ENCODE assay signal across 21 cellular contexts in the genomic region with DNA sequence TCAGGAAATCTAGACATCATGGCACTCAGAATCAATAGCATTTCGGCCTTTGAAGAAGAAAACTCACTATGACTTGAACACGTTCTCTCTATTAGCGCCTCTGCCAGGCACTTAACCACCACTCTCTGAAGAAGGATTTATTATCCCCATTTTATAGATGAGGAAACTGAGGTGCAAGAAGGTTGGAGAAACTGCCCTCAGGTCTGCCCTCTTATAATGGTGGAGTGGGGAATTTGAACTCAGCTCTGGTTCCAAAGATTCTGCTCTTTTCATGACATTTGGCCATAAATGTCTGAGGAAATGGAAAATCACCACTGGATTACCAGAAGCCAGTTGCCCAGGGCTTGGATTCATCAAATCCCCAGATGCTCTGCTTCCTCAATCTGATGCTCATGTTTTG.
"Had no signal": no experiment of that assay in that cellular context is flagged by ENCODE, and none has a peak within 500 bp of the region (broad histone marks: within the 10 kb centered on the region; RNA-seq: fewer than 3 reads in every experiment).

No MANE protein-coding gene starts in this region.

- H3K9me3 ChIP-seq: gastroesophageal sphincter, heart right ventricle, ovary, transverse colon had no signal

- H3K27ac ChIP-seq: brain microvascular endothelial cell had no signal

- H3K9me3 Mint-ChIP-seq: activated B cell treated with CpG ODN at 0.5 μM for 24 hours; activated CD8-positive, alpha-beta T cell treated with anti-CD3 and anti-CD28 coated beads for 36 hours; activated naive CD4-positive, alpha-beta T cell treated with anti-CD3 and anti-CD28 coated beads for 36 hours; activated T-helper 2 cell treated with anti-CD3 and anti-CD28 coated beads, Interferon-gamma antibody, Interleukin-2, Interleukin-4, amounts not matched to agents 10 μg/mL and 5 μg/mL and 100 μg/mL, durations not matched to agents 14 hours and 24 hours and 36 hours; natural killer cell had no signal

- H3K27me3 ChIP-seq: brain microvascular endothelial cell, gastroesophageal sphincter, heart right ventricle, ovary, transverse colon had no signal

- H3K27ac Mint-ChIP-seq: activated B cell treated with CpG ODN at 0.5 μM for 24 hours; activated CD8-positive, alpha-beta T cell treated with anti-CD3 and anti-CD28 coated beads for 36 hours; activated naive CD4-positive, alpha-beta T cell treated with anti-CD3 and anti-CD28 coated beads for 36 hours; activated T-helper 2 cell treated with anti-CD3 and anti-CD28 coated beads, Interferon-gamma antibody, Interleukin-2, Interleukin-4, amounts not matched to agents 10 μg/mL and 5 μg/mL and 100 μg/mL, durations not matched to agents 14 hours and 24 hours and 36 hours; immature natural killer cell; natural killer cell had no signal

- DNase-seq: activated B cell treated with CpG ODN at 0.5 μM for 24 hours; activated CD4-positive, alpha-beta T cell treated with anti-CD3 and anti-CD28 coated beads for 48 hours; activated CD8-positive, alpha-beta T cell treated with anti-CD3 and anti-CD28 coated beads for 36 hours; activated naive CD4-positive, alpha-beta T cell treated with anti-CD3 and anti-CD28 coated beads for 36 hours; activated T-cell treated with anti-CD3 and anti-CD28 coated beads, Interleukin-2, amount 50 U/mL, for 1 hour; anterior cingulate cortex; brain microvascular endothelial cell; effector CD4-positive, alpha-beta T cell; heart right ventricle; immature natural killer cell; kidney glomerular epithelial cell; mesendoderm; natural killer cell; ovary; stimulated activated CD4-positive, alpha-beta T cell treated with anti-CD3 and anti-CD28 coated beads, Interleukin-2, amount 100 ng/mL, for 24 hours; stimulated activated naive CD8-positive, alpha-beta T cell treated with anti-CD3 and anti-CD28 coated beads, Interleukin-15, Interleukin-2, amounts not matched to agents 100 U/mL and 50 U/mL, for 24 hours; substantia nigra; transverse colon had no signal

- H3K36me3 Mint-ChIP-seq: immature natural killer cell, natural killer cell had no signal

- H3K4me3 Mint-ChIP-seq: activated B cell treated with CpG ODN at 0.5 μM for 24 hours; activated CD8-positive, alpha-beta T cell treated with anti-CD3 and anti-CD28 coated beads for 36 hours; activated naive CD4-positive, alpha-beta T cell treated with anti-CD3 and anti-CD28 coated beads for 36 hours; immature natural killer cell; natural killer cell had no signal

- H3K36me3 ChIP-seq: ovary, transverse colon had no signal

- H3K4me1 Mint-ChIP-seq: activated B cell treated with CpG ODN at 0.5 μM for 24 hours, natural killer cell had no signal

- H3K4me3 ChIP-seq: coronary artery, gastroesophageal sphincter, heart right ventricle, ovary, transverse colon had no signal
